Comparison of ENCODE assay signal across 20 cellular contexts in genomic region chr2:241582328-241582727, GRCh38. TPM values are rescaled to one million over a fixed set of nuclear protein-coding genes. Genes with fewer than 3 reads are reported as not detected.
DNase-seq lines count a peak whose midpoint lies in the region; ATAC-seq, FAIRE-seq and TF ChIP-seq lines count a peak whose summit lies in the region.
"Had no signal": no experiment of that assay in that cellular context is flagged by ENCODE, and none has a peak within 500 bp of the region (broad histone marks: within the 10 kb centered on the region; RNA-seq: fewer than 3 reads in every experiment).

No MANE protein-coding gene starts in this region.

- WGBS in HepG2 (ENCODE audit: low lambda C conversion rate), result 97% methylated on average over 8 of the region's 8 CpGs
- 94% methylated on average over 8 of the region's 8 CpGs for WGBS in right lobe of liver (ENCODE audit: insufficient coverage, low coverage, low lambda C conversion rate, missing lambda C conversion rate)
- 95 to 100% methylated on average over 8 of the region's 8 CpGs for WGBS in endodermal cell (ENCODE audit: insufficient coverage in 1 of 2, insufficient read length in 1 of 2), 2 experiments
- WGBS in lower leg skin, 2 donors, result 95 to 98% methylated on average over 8 of the region's 8 CpGs

- no peak for TF ChIP-seq EP300 in HepG2 (IDR thresholded peaks at IDR 0.05; ENCODE audit: low read depth in 2 of 2, low read length in 2 of 2)
- TF ChIP-seq EP300 in HepG2 (CRISPR knock-in tag; IDR thresholded peaks at IDR 0.05; ENCODE audit: borderline replicate concordance), result no peak

- no peak for TF ChIP-seq RAD21 in HepG2 (CRISPR knock-in tag; IDR thresholded peaks at IDR 0.05)

- DNase-seq in HepG2 (ENCODE audit: low spot score) (no peak), right lobe of liver (no peak), endodermal cell (peak; percentile 19), osteoblast (ENCODE audit: insufficient read length, low spot score, missing footprints) (peak; percentile 60), osteocyte (ENCODE audit: extremely low spot score, unreplicated experiment) (no peak), lower leg skin (ENCODE audit: low spot score in 2 of 2) (no peak)
- DNase-seq in NK-92 treated with Interleukin-12 subunit alpha and Interleukin-12 subunit beta, amount 100 ng/mL, for 24 hours (lab: John Stamatoyannopoulos, UW), result no peak
- DNase-seq: ACHN; BE2C; C1 segment of cervical spinal cord; CD4-positive, CD25-positive, alpha-beta regulatory T cell; CD8-positive, alpha-beta memory T cell; COR-L47; H9 had no signal

- peaks cover 13% of the 10 kb centered on the region for H3K9me3 ChIP-seq in HepG2 (ENCODE audit: low read length)
- H3K9me3 ChIP-seq in right lobe of liver, result peaks cover 0 to 11% (median 6%) of the 10 kb centered on the region in 4 donors
- peaks cover 69% of the 10 kb centered on the region for H3K9me3 ChIP-seq in endodermal cell (ENCODE audit: control insufficient read depth, low read length)
- peaks cover 12% of the 10 kb centered on the region for H3K9me3 ChIP-seq in osteoblast (ENCODE audit: low read depth, low read length)

- TF ChIP-seq POLR2A in HepG2 (IDR thresholded peaks at IDR 0.05; ENCODE audit: insufficient read depth in 1 of 2, low read depth in 2 of 2, low read length in 2 of 2), result no peak
- no peak for TF ChIP-seq POLR2A in right lobe of liver (IDR thresholded peaks at IDR 0.05)
- TF ChIP-seq POLR2A in lower leg skin (IDR thresholded peaks at IDR 0.05), result no peak

- in situ Hi-C loops in HepG2 (cut with HindIII; ENCODE audit: extremely low pct_ligation_motif_present, low pct_unique_long_range_greater_than_20kb), result no loop called here

- BruUV-seq in HepG2 (replicated peaks; lab: Mats Ljungman, UMichigan), result no TSS peak

- H3K27me3 Mint-ChIP-seq in endodermal cell (ENCODE audit: insufficient read depth) (peaks cover 1% of the 10 kb centered on the region), osteocyte (ENCODE audit: unreplicated experiment) (no peaks in the 10 kb centered on the region)
- H3K27me3 Mint-ChIP-seq: CD4-positive, CD25-positive, alpha-beta regulatory T cell; CD8-positive, alpha-beta memory T cell had no signal

- CTCF ChIA-PET in HepG2 (lab: Yijun Ruan, JAX; ENCODE audit: low intra/inter-chr PET ratio, low total read pairs), result no interaction called here

- peaks cover 83% of the 10 kb centered on the region for H3K36me3 Mint-ChIP-seq in endodermal cell (ENCODE audit: low read depth)
- peaks cover 58% of the 10 kb centered on the region for H3K36me3 Mint-ChIP-seq in osteocyte (ENCODE audit: unreplicated experiment)

- H3K36me3 ChIP-seq in HepG2 (replicated peaks in 1 of 2; ENCODE audit: control insufficient read depth in 1 of 2, insufficient read depth in 2 of 2, low read length in 2 of 2) (peaks cover 23 to 51% of the 10 kb centered on the region in 2 experiments), right lobe of liver (peaks cover 0 to 12% (median 1%) of the 10 kb centered on the region in 4 donors), endodermal cell (ENCODE audit: control insufficient read depth, insufficient read depth, low read length) (peaks cover 53% of the 10 kb centered on the region), osteoblast (ENCODE audit: insufficient read depth, low read length) (peaks cover 41% of the 10 kb centered on the region)

- H2AFZ ChIP-seq in HepG2 (ENCODE audit: low read length) (no peak overlapping the region), osteoblast (ENCODE audit: low read length) (no peak overlapping the region)

- H3K27ac Mint-ChIP-seq in endodermal cell, result no peak overlapping the region
- no peak overlapping the region for H3K27ac Mint-ChIP-seq in osteocyte (ENCODE audit: unreplicated experiment)
- H3K27ac Mint-ChIP-seq: CD4-positive, CD25-positive, alpha-beta regulatory T cell had no signal

- H3K27me3 ChIP-seq in HepG2 (ENCODE audit: control insufficient read depth in 1 of 2, insufficient read depth in 2 of 2, low read length in 2 of 2) (no peaks in the 10 kb centered on the region), right lobe of liver (no peaks in the 10 kb centered on the region), endodermal cell (ENCODE audit: control insufficient read depth, insufficient read depth, low read length, poor library complexity, severe bottlenecking) (no peaks in the 10 kb centered on the region), osteoblast (ENCODE audit: insufficient read depth, low read length) (no peaks in the 10 kb centered on the region)
- H3K27me3 ChIP-seq: BE2C had no signal

- ATAC-seq in HepG2 (no peak), right lobe of liver (no peak)

- H3K9me3 Mint-ChIP-seq in endodermal cell, result peaks cover 56% of the 10 kb centered on the region
- H3K9me3 Mint-ChIP-seq in osteocyte (ENCODE audit: unreplicated experiment), result peaks cover 18% of the 10 kb centered on the region

- H3K4me3 Mint-ChIP-seq in endodermal cell (no peak overlapping the region), osteocyte (ENCODE audit: unreplicated experiment) (no peak overlapping the region)
- H3K4me3 Mint-ChIP-seq: CD4-positive, CD25-positive, alpha-beta regulatory T cell; CD8-positive, alpha-beta memory T cell; H9 had no signal

- H3K4me1 ChIP-seq in HepG2 (ENCODE audit: insufficient read depth, low read length) (peaks cover 8% of the 10 kb centered on the region), right lobe of liver (peaks cover 0 to 9% (median 0%) of the 10 kb centered on the region in 4 donors), endodermal cell (ENCODE audit: control insufficient read depth, insufficient read depth, low read length) (no peaks in the 10 kb centered on the region), osteoblast (ENCODE audit: insufficient read depth, low read length) (no peaks in the 10 kb centered on the region)
- H3K4me1 ChIP-seq: BE2C had no signal

- H3K4me1 Mint-ChIP-seq in endodermal cell (no peaks in the 10 kb centered on the region), osteocyte (ENCODE audit: unreplicated experiment) (peaks cover 16% of the 10 kb centered on the region)
- H3K4me1 Mint-ChIP-seq: CD4-positive, CD25-positive, alpha-beta regulatory T cell; CD8-positive, alpha-beta memory T cell had no signal

- intact Hi-C loops in HepG2 (cut with micrococcal nuclease; ENCODE audit: unreplicated experiment) (no loop called here), right lobe of liver (cut with DNase I) (no loop called here), lower leg skin (cut with DNase I; ENCODE audit: low total_unique reads) (no loop called here)

- POLR2A ChIA-PET in HepG2 (lab: Yijun Ruan, JAX), result no interaction called here

- no peak for TF ChIP-seq CTCF in HepG2 (CRISPR knock-in tag; IDR thresholded peaks at IDR 0.05)
- TF ChIP-seq CTCF in right lobe of liver (IDR thresholded peaks at IDR 0.05), result no peak
- no peak for TF ChIP-seq CTCF in endodermal cell (conservative IDR thresholded peaks at IDR 0.05)
- no peak for TF ChIP-seq CTCF in osteoblast (IDR thresholded peaks at IDR 0.05; ENCODE audit: extremely low read depth, low read depth, low read length)
- TF ChIP-seq CTCF in osteocyte (IDR thresholded peaks at IDR 0.05), result no peak
- TF ChIP-seq CTCF in lower leg skin (IDR thresholded peaks at IDR 0.05), result no peak

- H3K4me2 ChIP-seq in HepG2 (ENCODE audit: low read depth, low read length) (no peak overlapping the region), osteoblast (ENCODE audit: insufficient read depth, low read length) (no peak overlapping the region)

- H3K79me2 ChIP-seq in HepG2 (ENCODE audit: insufficient read depth, low read length), result no peaks in the 10 kb centered on the region
- peaks cover 3% of the 10 kb centered on the region for H3K79me2 ChIP-seq in osteoblast (ENCODE audit: insufficient read depth, low read length)

- no peak overlapping the region for H3K27ac ChIP-seq in HepG2 (ENCODE audit: extremely low read length, insufficient read depth, low read length)
- no peak overlapping the region for H3K27ac ChIP-seq in right lobe of liver
- no peak overlapping the region for H3K27ac ChIP-seq in endodermal cell (ENCODE audit: low read depth, low read length)
- H3K27ac ChIP-seq in osteoblast (ENCODE audit: low read depth, low read length), result no peak overlapping the region

- H4K20me1 ChIP-seq in HepG2 (ENCODE audit: insufficient read depth, low read length) (no peaks in the 10 kb centered on the region), osteoblast (ENCODE audit: insufficient read depth, low read length) (peaks cover 9% of the 10 kb centered on the region)

- H3K4me3 ChIP-seq in HepG2 (replicated peaks in 1 of 3; ENCODE audit: insufficient read depth in 1 of 3, low read depth in 2 of 3, low read length in 3 of 3) (no peak overlapping the region), right lobe of liver (no peak overlapping the region), endodermal cell (ENCODE audit: low read length) (no peak overlapping the region), osteoblast (ENCODE audit: insufficient read depth, low read length) (no peak overlapping the region), lower leg skin (ENCODE audit: low read depth, poor library complexity, severe bottlenecking) (no peak overlapping the region)

- FAIRE-seq in HepG2 (lab: Jason Lieb, UNC), result no peak
- FAIRE-seq: A204.1, D721Med, G401.6, GM12891, GM19239, H1 had no signal

- H3K9ac ChIP-seq in HepG2 (ENCODE audit: insufficient read depth, low read depth, low read length), result no peak overlapping the region
- H3K9ac ChIP-seq in endodermal cell (ENCODE audit: extremely low read depth, low read length, poor library complexity, severe bottlenecking), result no peak overlapping the region

RNA-seq across cellular contexts. Expression of gene BOK, which starts 23.8 kb away (rescaled TPM):
- total RNA-seq in HepG2 (2016; rRNA removed; fragmentation: Illumina TruSeq; extraction: Trizol) (30.2 and 35.5 TPM in 2 replicates), right lobe of liver (100 to 1,000 TPM in 3 of 6 experiments, 10 to 100 TPM in 3; 50.1 to 119 (median 90.5) TPM), endodermal cell (10 to 100 TPM; 23.4 to 24.5 TPM), osteoblast (33.3 and 41.3 TPM in 2 replicates), osteocyte (45.0 and 47.5 TPM in 2 replicates), lower leg skin (10 to 100 TPM; 44.2 to 59.9 (median 54.7) TPM)
- 22.2 and 23.9 TPM in 2 replicates for total RNA-seq in HepG2 (2016; cell fraction: cytosol; rRNA removed; fragmentation: Illumina TruSeq; extraction: Trizol; ENCODE audit: low read depth)
- 28.1 and 36.4 TPM in 2 replicates for total RNA-seq in HepG2 (2016; cell fraction: insoluble cytoplasmic fraction; rRNA removed; fragmentation: Illumina TruSeq; extraction: Trizol)
- total RNA-seq in HepG2 (2016; cell fraction: membrane; rRNA removed; fragmentation: Illumina TruSeq; extraction: Trizol), result 58.8 and 67.3 TPM in 2 replicates
- 18.8 and 20.8 TPM in 2 replicates for total RNA-seq in HepG2 (2016; cell fraction: nucleus; rRNA removed; fragmentation: Illumina TruSeq; extraction: Trizol)
- polyA plus RNA-seq in HepG2 (2011; rRNA removed), result 39.2 and 58.1 TPM in 2 replicates
- 49.3 and 71.9 TPM in 2 replicates for polyA plus RNA-seq in HepG2 (2011; cell fraction: cytosol; rRNA removed)
- 101 and 104 TPM in 2 replicates for polyA plus RNA-seq in HepG2 (2011; cell fraction: nucleus; rRNA removed)
- polyA plus RNA-seq in HepG2 (2012), result 43.9 and 55.3 TPM in 2 replicates
- 28.1 and 33.7 TPM in 2 replicates for polyA plus RNA-seq in HepG2 (2016; cell fraction: cytosol; fragmentation: Illumina TruSeq; extraction: Trizol; ENCODE audit: low read depth)
- polyA plus RNA-seq in HepG2 (2016; cell fraction: insoluble cytoplasmic fraction; fragmentation: Illumina TruSeq; extraction: Trizol; ENCODE audit: low read depth), result 37.9 and 46.1 TPM in 2 replicates
- polyA plus RNA-seq in HepG2 (2016; cell fraction: membrane; fragmentation: Illumina TruSeq; extraction: Trizol; ENCODE audit: low read depth), result 64.2 and 66.8 TPM in 2 replicates
- 41.2 and 42.5 TPM in 2 replicates for polyA plus RNA-seq in HepG2 (2016; cell fraction: nucleus; fragmentation: Illumina TruSeq; extraction: Trizol; ENCODE audit: insufficient read depth, low read depth)
- 10.1 and 74.6 TPM in 2 replicates for polyA minus RNA-seq in HepG2 (2011; rRNA and poly(A)+ RNA removed; ENCODE audit: low replicate concordance)
- 39.7 and 41.5 TPM in 2 replicates for polyA minus RNA-seq in HepG2 (2011; cell fraction: cytosol; rRNA and poly(A)+ RNA removed)
- polyA minus RNA-seq in HepG2 (2011; cell fraction: nucleus; rRNA and poly(A)+ RNA removed), result 9.9 and 12.7 TPM in 2 replicates
- 14.1 TPM for polyA plus RNA-seq in endodermal cell (2013, experiment 1 of 2)
- polyA plus RNA-seq in endodermal cell (2013, experiment 2 of 2), result 13.7 TPM
- total RNA-seq: CD4-positive, CD25-positive, alpha-beta regulatory T cell; CD8-positive, alpha-beta memory T cell had no signal
- polyA plus RNA-seq: CD4-positive, CD25-positive, alpha-beta regulatory T cell; CD8-positive, alpha-beta memory T cell had no signal

RNA-seq across cellular contexts. Expression of gene THAP4, which starts 54.6 kb away (rescaled TPM):
- total RNA-seq in HepG2 (2016; rRNA removed; fragmentation: Illumina TruSeq; extraction: Trizol) (68.2 and 75.7 TPM in 2 replicates), right lobe of liver (10 to 100 TPM; 22.1 to 39.2 (median 25.0) TPM), endodermal cell (10 to 100 TPM; 54.6 to 66.1 TPM), osteoblast (43.3 and 43.4 TPM in 2 replicates), osteocyte (51.6 and 52.8 TPM in 2 replicates), lower leg skin (10 to 100 TPM; 52.4 to 60.7 (median 58.3) TPM)
- total RNA-seq in HepG2 (2016; cell fraction: cytosol; rRNA removed; fragmentation: Illumina TruSeq; extraction: Trizol; ENCODE audit: low read depth), result 133 and 143 TPM in 2 replicates
- total RNA-seq in HepG2 (2016; cell fraction: insoluble cytoplasmic fraction; rRNA removed; fragmentation: Illumina TruSeq; extraction: Trizol), result 59.6 and 76.6 TPM in 2 replicates
- total RNA-seq in HepG2 (2016; cell fraction: membrane; rRNA removed; fragmentation: Illumina TruSeq; extraction: Trizol), result 167 and 184 TPM in 2 replicates
- total RNA-seq in HepG2 (2016; cell fraction: nucleus; rRNA removed; fragmentation: Illumina TruSeq; extraction: Trizol), result 30.7 and 35.8 TPM in 2 replicates
- polyA plus RNA-seq in HepG2 (2011; rRNA removed), result 59.7 and 70.2 TPM in 2 replicates
- 54.6 and 83.4 TPM in 2 replicates for polyA plus RNA-seq in HepG2 (2011; cell fraction: cytosol; rRNA removed)
- polyA plus RNA-seq in HepG2 (2011; cell fraction: nucleus; rRNA removed), result 44.5 and 45.2 TPM in 2 replicates
- 52.8 and 71.5 TPM in 2 replicates for polyA plus RNA-seq in HepG2 (2012)
- 151 and 156 TPM in 2 replicates for polyA plus RNA-seq in HepG2 (2016; cell fraction: cytosol; fragmentation: Illumina TruSeq; extraction: Trizol; ENCODE audit: low read depth)
- polyA plus RNA-seq in HepG2 (2016; cell fraction: insoluble cytoplasmic fraction; fragmentation: Illumina TruSeq; extraction: Trizol; ENCODE audit: low read depth), result 70.7 and 84.7 TPM in 2 replicates
- polyA plus RNA-seq in HepG2 (2016; cell fraction: membrane; fragmentation: Illumina TruSeq; extraction: Trizol; ENCODE audit: low read depth), result 183 and 195 TPM in 2 replicates
- 54.6 and 58.8 TPM in 2 replicates for polyA plus RNA-seq in HepG2 (2016; cell fraction: nucleus; fragmentation: Illumina TruSeq; extraction: Trizol; ENCODE audit: insufficient read depth, low read depth)
- 38.3 and 105 TPM in 2 replicates for polyA minus RNA-seq in HepG2 (2011; rRNA and poly(A)+ RNA removed; ENCODE audit: low replicate concordance)
- polyA minus RNA-seq in HepG2 (2011; cell fraction: cytosol; rRNA and poly(A)+ RNA removed), result 40.5 and 45.2 TPM in 2 replicates
- polyA minus RNA-seq in HepG2 (2011; cell fraction: nucleus; rRNA and poly(A)+ RNA removed), result 18.9 and 20.6 TPM in 2 replicates
- polyA plus RNA-seq in endodermal cell (2013, experiment 1 of 2), result 40.7 TPM
- polyA plus RNA-seq in endodermal cell (2013, experiment 2 of 2), result 36.6 TPM

RNA-seq across cellular contexts. Expression of gene ATG4B, which starts 55.2 kb away (rescaled TPM):
- 95.5 and 96.3 TPM in 2 replicates for total RNA-seq in HepG2 (2016; rRNA removed; fragmentation: Illumina TruSeq; extraction: Trizol)
- 36.7 and 38.3 TPM in 2 replicates for total RNA-seq in HepG2 (2016; cell fraction: cytosol; rRNA removed; fragmentation: Illumina TruSeq; extraction: Trizol; ENCODE audit: low read depth)
- 89.4 and 100 TPM in 2 replicates for total RNA-seq in HepG2 (2016; cell fraction: insoluble cytoplasmic fraction; rRNA removed; fragmentation: Illumina TruSeq; extraction: Trizol)
- total RNA-seq in HepG2 (2016; cell fraction: membrane; rRNA removed; fragmentation: Illumina TruSeq; extraction: Trizol), result 29.3 and 29.5 TPM in 2 replicates
- total RNA-seq in HepG2 (2016; cell fraction: nucleus; rRNA removed; fragmentation: Illumina TruSeq; extraction: Trizol), result 81.6 and 83.5 TPM in 2 replicates
- polyA plus RNA-seq in HepG2 (2011; rRNA removed), result 239 and 300 TPM in 2 replicates
- polyA plus RNA-seq in HepG2 (2011; cell fraction: cytosol; rRNA removed), result 143 and 145 TPM in 2 replicates
- polyA plus RNA-seq in HepG2 (2011; cell fraction: nucleus; rRNA removed), result 1,044 and 1,316 TPM in 2 replicates
- 190 and 212 TPM in 2 replicates for polyA plus RNA-seq in HepG2 (2012)
- polyA plus RNA-seq in HepG2 (2016; cell fraction: cytosol; fragmentation: Illumina TruSeq; extraction: Trizol; ENCODE audit: low read depth), result 14.7 and 15.7 TPM in 2 replicates
- 75.1 and 104 TPM in 2 replicates for polyA plus RNA-seq in HepG2 (2016; cell fraction: insoluble cytoplasmic fraction; fragmentation: Illumina TruSeq; extraction: Trizol; ENCODE audit: low read depth)
- 19.2 and 21.6 TPM in 2 replicates for polyA plus RNA-seq in HepG2 (2016; cell fraction: membrane; fragmentation: Illumina TruSeq; extraction: Trizol; ENCODE audit: low read depth)
- 244 TPM in 2 replicates for polyA plus RNA-seq in HepG2 (2016; cell fraction: nucleus; fragmentation: Illumina TruSeq; extraction: Trizol; ENCODE audit: insufficient read depth, low read depth)
- polyA minus RNA-seq in HepG2 (2011; rRNA and poly(A)+ RNA removed; ENCODE audit: low replicate concordance), result 85.8 and 275 TPM in 2 replicates
- polyA minus RNA-seq in HepG2 (2011; cell fraction: cytosol; rRNA and poly(A)+ RNA removed), result 75.1 and 78.1 TPM in 2 replicates
- polyA minus RNA-seq in HepG2 (2011; cell fraction: nucleus; rRNA and poly(A)+ RNA removed), result 203 and 244 TPM in 2 replicates
- 10 to 100 TPM; 20.6 to 49.8 (median 39.3) TPM for total RNA-seq in right lobe of liver
- 100 to 1,000 TPM; 126 to 166 TPM for total RNA-seq in endodermal cell
- 113 TPM for polyA plus RNA-seq in endodermal cell (2013, experiment 1 of 2)
- polyA plus RNA-seq in endodermal cell (2013, experiment 2 of 2), result 98.7 TPM
- total RNA-seq in osteoblast, result 42.7 and 48.0 TPM in 2 replicates
- 73.5 and 78.1 TPM in 2 replicates for total RNA-seq in osteocyte
- 10 to 100 TPM; 48.4 to 86.2 (median 63.3) TPM for total RNA-seq in lower leg skin

Comparison
In these comparisons a context has a peak if more than half of its experiments do, and no peak if none do; other contexts are left out.
1. DNase-seq: peak in endodermal cell (single experiment) and osteoblast (single experiment); none in HepG2 (single experiment), right lobe of liver (0 of 3), osteocyte (single experiment), NK-92 treated with Interleukin-12 subunit alpha and Interleukin-12 subunit beta, amount 100 ng/mL, for 24 hours (single experiment) and lower leg skin (0 of 2).